Comparison of ENCODE assay signal across 1 cellular context in the genomic region with DNA sequence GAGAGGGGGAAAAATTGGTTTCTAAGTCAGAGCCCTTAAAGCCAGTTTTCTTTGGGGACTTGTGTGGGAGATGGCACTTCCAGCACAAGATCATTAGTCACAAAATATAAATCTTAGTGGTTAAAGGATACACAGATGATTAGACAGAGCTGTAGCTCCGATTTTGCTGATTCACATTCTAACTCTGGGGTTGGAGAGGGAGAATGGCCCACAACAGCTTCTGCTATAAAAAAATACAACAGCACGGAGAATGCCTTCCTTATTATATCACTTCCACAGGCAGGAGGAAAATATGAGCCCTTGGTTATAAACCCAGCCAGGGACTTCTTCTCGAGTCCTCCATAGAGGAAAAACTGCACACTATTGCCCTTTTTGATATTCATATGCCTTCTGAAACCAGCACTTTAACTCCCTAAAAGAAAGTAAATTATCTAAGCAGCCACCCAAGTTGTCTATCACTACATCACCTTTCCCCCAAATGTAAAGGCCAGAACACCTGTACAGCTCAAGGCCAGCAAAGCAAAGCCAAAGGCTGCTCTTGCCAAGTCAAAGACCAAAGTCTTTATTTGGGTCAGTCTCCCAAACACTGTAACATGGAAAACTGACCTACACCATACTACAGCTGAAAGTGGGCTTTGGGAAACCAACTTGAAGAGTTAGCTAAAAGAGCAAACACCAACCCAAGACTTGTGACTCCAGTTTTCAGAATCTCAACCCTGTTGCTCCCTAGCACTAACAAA.
TF ChIP-seq lines count a peak whose summit lies in the region.

No MANE protein-coding gene starts in this region.

TF ChIP-seq in liver, 16 proteins besides CTCF, POLR2A, EP300 and RAD21 (continued from another document):
- TF ChIP-seq, protein P1, sequence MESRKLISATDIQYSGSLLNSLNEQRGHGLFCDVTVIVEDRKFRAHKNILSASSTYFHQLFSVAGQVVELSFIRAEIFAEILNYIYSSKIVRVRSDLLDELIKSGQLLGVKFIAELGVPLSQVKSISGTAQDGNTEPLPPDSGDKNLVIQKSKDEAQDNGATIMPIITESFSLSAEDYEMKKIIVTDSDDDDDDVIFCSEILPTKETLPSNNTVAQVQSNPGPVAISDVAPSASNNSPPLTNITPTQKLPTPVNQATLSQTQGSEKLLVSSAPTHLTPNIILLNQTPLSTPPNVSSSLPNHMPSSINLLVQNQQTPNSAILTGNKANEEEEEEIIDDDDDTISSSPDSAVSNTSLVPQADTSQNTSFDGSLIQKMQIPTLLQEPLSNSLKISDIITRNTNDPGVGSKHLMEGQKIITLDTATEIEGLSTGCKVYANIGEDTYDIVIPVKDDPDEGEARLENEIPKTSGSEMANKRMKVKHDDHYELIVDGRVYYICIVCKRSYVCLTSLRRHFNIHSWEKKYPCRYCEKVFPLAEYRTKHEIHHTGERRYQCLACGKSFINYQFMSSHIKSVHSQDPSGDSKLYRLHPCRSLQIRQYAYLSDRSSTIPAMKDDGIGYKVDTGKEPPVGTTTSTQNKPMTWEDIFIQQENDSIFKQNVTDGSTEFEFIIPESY (IDR thresholded peaks at IDR 0.05) = peak; percentile 45
- TF ChIP-seq SP1 (IDR thresholded peaks at IDR 0.05) (peak; percentile 77), EGR1 (IDR thresholded peaks at IDR 0.05; ENCODE audit: low read depth in 2 of 2) (peak in 1 of 2 donors; percentile 22), ATF3 (IDR thresholded peaks at IDR 0.05) (no peak), JUND (IDR thresholded peaks at IDR 0.05) (peak in 1 of 2 donors; percentile 60), GABPA (IDR thresholded peaks at IDR 0.05 in 1 of 2, conservative IDR thresholded peaks at IDR 0.05 in 1 of 2) (peak in 1 of 2 donors; percentile 46), TAF1 (conservative IDR thresholded peaks at IDR 0.05) (no peak), HNF4A (conservative IDR thresholded peaks at IDR 0.05) (peak; percentile 88 to 94)
- TF ChIP-seq, protein P2, sequence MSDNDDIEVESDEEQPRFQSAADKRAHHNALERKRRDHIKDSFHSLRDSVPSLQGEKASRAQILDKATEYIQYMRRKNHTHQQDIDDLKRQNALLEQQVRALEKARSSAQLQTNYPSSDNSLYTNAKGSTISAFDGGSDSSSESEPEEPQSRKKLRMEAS (IDR thresholded peaks at IDR 0.05) = peak; percentile 54
